ENCODE assay signal across 8 cellular contexts in the genomic region with DNA sequence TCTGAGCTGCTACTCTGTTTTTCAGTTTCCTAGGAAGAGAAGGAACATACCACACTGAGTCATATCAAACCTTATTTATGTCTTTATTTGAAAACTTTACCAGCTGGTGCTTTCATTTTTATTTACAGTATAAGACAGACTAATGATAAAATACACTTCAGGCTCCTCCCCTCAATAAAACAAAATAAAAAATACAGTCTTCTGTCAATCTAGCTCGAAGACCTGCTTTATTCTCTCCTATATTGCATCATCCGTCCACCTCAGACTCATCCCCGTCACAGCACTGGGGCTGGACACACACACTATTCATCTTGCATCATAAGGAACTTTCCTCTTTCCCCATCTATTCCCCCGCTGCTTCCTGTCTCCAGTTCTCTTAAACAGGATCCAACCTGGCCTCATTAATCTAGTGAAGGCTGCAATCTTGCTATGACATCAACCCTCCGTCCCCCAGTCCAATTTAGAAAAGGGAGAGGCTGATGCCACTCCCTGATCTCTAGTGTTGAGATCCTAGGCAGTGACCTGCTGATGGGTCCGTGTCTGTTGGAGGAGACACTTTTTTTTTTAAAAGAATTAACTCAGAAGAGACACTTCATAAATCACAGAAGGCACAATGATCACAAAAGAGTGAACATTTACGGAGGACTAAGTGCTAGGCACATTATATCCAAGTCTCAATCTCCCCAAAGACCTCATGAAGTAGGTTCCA. TPM values are rescaled to one million over a fixed set of nuclear protein-coding genes. Genes with fewer than 3 reads are reported as not detected.
DNase-seq lines count a peak whose midpoint lies in the region; ATAC-seq, FAIRE-seq and TF ChIP-seq lines count a peak whose summit lies in the region.

No MANE protein-coding gene starts in this region.

- H3K79me1 ChIP-seq in H1 (ENCODE audit: low read depth, low read length): no peaks in the 10 kb centered on the region; the same call in none of the 2 replicates

- H3K27ac Mint-ChIP-seq in T-helper 2 cell treated with Interferon-gamma antibody and Interleukin-4, amounts not matched to agents 5 μg/mL and 100 μg/mL, for 36 hours: peak overlapping the region; percentile 89

- no peak for TF ChIP-seq POLR2A in H1 (IDR thresholded peaks at IDR 0.05; ENCODE audit: control extremely low read depth in 1 of 2, low read depth in 2 of 2, low read length in 2 of 2)
- TF ChIP-seq POLR2A in transverse colon (IDR thresholded peaks at IDR 0.05): peak; percentile 76

- no peak overlapping the region for H2AFZ ChIP-seq in H1 (ENCODE audit: low read length)

- WGBS in H1 (ENCODE audit: extremely low coverage in 1 of 2, insufficient coverage in 1 of 2, insufficient read length in 1 of 2, insufficient replicate concordance in 2 of 2, low coverage in 1 of 2, low lambda C conversion rate in 2 of 2, missing lambda C conversion rate in 1 of 2), 2 experiments: 12% methylated on average over 7 of the region's 7 CpGs; no CpG with 5 or more reads in 1 of the 2 experiments
- 3 to 8% methylated on average over 6 of the region's 7 CpGs for WGBS in mesodermal cell (ENCODE audit: insufficient coverage in 2 of 2), 2 experiments
- 0% methylated on average over 7 of the region's 7 CpGs for WGBS in transverse colon (ENCODE audit: low coverage in 1 of 2), 2 donors

- no peak for TF ChIP-seq RAD21 in H1 (IDR thresholded peaks at IDR 0.05 in 1 of 2, conservative IDR thresholded peaks at IDR 0.05 in 1 of 2; ENCODE audit: low read depth in 2 of 2, low read length in 2 of 2)

- H3K4ac ChIP-seq in H1 (replicated peaks; ENCODE audit: insufficient read length, low read depth, low read length): peak overlapping the region; percentile 57

- H3K4me3 ChIP-seq in H1 (ENCODE audit: extremely low read depth in 1 of 4, insufficient read depth in 2 of 4, low read depth in 3 of 4, low read length in 4 of 4): peak overlapping the region; percentile 78 to 97 (median 90)
- peak overlapping the region; percentile 96 for H3K4me3 ChIP-seq in mesodermal cell (ENCODE audit: extremely low read depth, insufficient read depth, low read length, poor library complexity, severe bottlenecking)
- peak overlapping the region; percentile 70 to 99 (median 81) for H3K4me3 ChIP-seq in transverse colon

- H3K9me3 Mint-ChIP-seq in T-helper 2 cell treated with Interferon-gamma antibody and Interleukin-4, amounts not matched to agents 5 μg/mL and 100 μg/mL, for 36 hours: no peaks in the 10 kb centered on the region

- no peak overlapping the region for H3K14ac ChIP-seq in H1 (ENCODE audit: insufficient read length)

- peak overlapping the region; percentile 82 for H2BK5ac ChIP-seq in H1 (ENCODE audit: low read depth, low read length)

- no peak for TF ChIP-seq CTCF in H1 (IDR thresholded peaks at IDR 0.05; ENCODE audit: control extremely low read depth in 1 of 3, insufficient read depth in 1 of 3, low read depth in 1 of 3, low read length in 3 of 3)
- TF ChIP-seq CTCF in transverse colon (IDR thresholded peaks at IDR 0.05): no peak

- ATAC-seq in HG02759 (IDR thresholded peaks at IDR 0.05; ENCODE audit: unreplicated experiment): no peak
- ATAC-seq in GM19463 (IDR thresholded peaks at IDR 0.05; ENCODE audit: unreplicated experiment): no peak

- intact Hi-C loops in transverse colon (cut with DNase I; ENCODE audit: low total_unique reads): no loop called here

- H3K4me2 ChIP-seq in H1 (ENCODE audit: insufficient read depth in 1 of 2, low read depth in 2 of 2, low read length in 2 of 2): peak overlapping the region; percentile 84 to 93

- CTCF ChIA-PET in H1 (lab: Charles Lee; ENCODE audit: partially characterized antibody): interaction anchor here (0.6 to 1.1 kb wide), 3 partner anchors 9 to 240 kb away, joined by 3 to 4 read pairs (median 3); no protein-coding TSS in a partner anchor

- H4K8ac ChIP-seq in H1 (ENCODE audit: extremely low read depth, insufficient read depth, low read length): peak overlapping the region; percentile 81; the same call in 1 of the 2 replicates

- peak overlapping the region; percentile 9; the same call in 1 of the 2 replicates for H2BK12ac ChIP-seq in H1 (ENCODE audit: low read depth, low read length)

- POLR2A ChIA-PET in H1 (lab: Charles Lee; ENCODE audit: partially characterized antibody): interaction anchor here (0.7 to 10.0 kb wide), 26 partner anchors 9 to 880 kb away, joined by 3 to 100 read pairs (median 5); a partner anchor contains a TSS

- no peaks in the 10 kb centered on the region for H3K4me1 ChIP-seq in ES-I3 (ENCODE audit: insufficient read depth, low read length)
- H3K4me1 ChIP-seq in H1 (replicated peaks in 1 of 4; ENCODE audit: control insufficient read depth in 3 of 4, insufficient read depth in 4 of 4, low read length in 3 of 4): peaks cover 0 to 3% (median under 1%) of the 10 kb centered on the region in 4 experiments; a peak in 1 of 7 replicates
- peaks cover 5% of the 10 kb centered on the region for H3K4me1 ChIP-seq in mesodermal cell (ENCODE audit: control insufficient read depth, insufficient read depth, low read length, poor library complexity, severe bottlenecking)
- H3K4me1 ChIP-seq in transverse colon: peaks cover 12 to 69% (median 46%) of the 10 kb centered on the region in 4 donors

- no peak overlapping the region for H3K23ac ChIP-seq in H1 (ENCODE audit: insufficient read length)

- H3K56ac ChIP-seq in H1 (replicated peaks; ENCODE audit: insufficient read length, low read depth, low read length): peak overlapping the region; percentile 36

- peaks cover 4% of the 10 kb centered on the region for H3K23me2 ChIP-seq in H1 (ENCODE audit: low read depth, low read length)

- H4K5ac ChIP-seq in H1 (ENCODE audit: insufficient read length, low read depth, low read length): peak overlapping the region; percentile 26

- TF ChIP-seq EP300 in H1 (IDR thresholded peaks at IDR 0.05; ENCODE audit: borderline replicate concordance in 1 of 2, low read depth in 2 of 2, low read length in 2 of 2): no peak
- TF ChIP-seq EP300 in transverse colon (IDR thresholded peaks at IDR 0.05; ENCODE audit: low read depth): no peak

- H3K36me3 ChIP-seq in ES-I3 (ENCODE audit: insufficient read depth, low read length) (peaks cover 36% of the 10 kb centered on the region), H1 (ENCODE audit: control insufficient read depth in 2 of 4, insufficient read depth in 4 of 4, low read length in 3 of 4) (peaks cover 20 to 48% (median 35%) of the 10 kb centered on the region in 4 experiments), mesodermal cell (ENCODE audit: control insufficient read depth, insufficient read depth, low read length) (peaks cover 45% of the 10 kb centered on the region), transverse colon (peaks cover 0 to 27% (median 12%) of the 10 kb centered on the region in 4 donors)

- peak overlapping the region; percentile 21 for H2BK120ac ChIP-seq in H1 (replicated peaks; ENCODE audit: low read depth, low read length)

- no peak for FAIRE-seq in H1 (lab: Jason Lieb, UNC)

- H2AK5ac ChIP-seq in H1 (ENCODE audit: low read depth, low read length): peak overlapping the region; percentile 66; the same call in 1 of the 2 replicates

- in situ Hi-C loops in transverse colon (cut with MboI; ENCODE audit: low pct_ligation_motif_present in 1 of 4, low pct_unique_long_range_greater_than_20kb in 1 of 4, low sequenced_read_pairs in 3 of 4): no loop called here

- H3K27ac ChIP-seq in H1 (ENCODE audit: low read depth, low read length) (peak overlapping the region; percentile 89; the same call in 1 of the 2 replicates), mesodermal cell (ENCODE audit: low read depth, low read length, severe bottlenecking) (peak overlapping the region; percentile 100), transverse colon (peak overlapping the region; percentile 98 to 100 (median 100))

- no peaks in the 10 kb centered on the region for H3K27me3 ChIP-seq in H1 (replicated peaks in 1 of 4; ENCODE audit: control insufficient read depth in 3 of 4, extremely low read depth in 1 of 4, insufficient read depth in 3 of 4, low read length in 3 of 4)
- no peaks in the 10 kb centered on the region for H3K27me3 ChIP-seq in transverse colon

- H3K4me1 Mint-ChIP-seq in T-helper 2 cell treated with Interferon-gamma antibody and Interleukin-4, amounts not matched to agents 5 μg/mL and 100 μg/mL, for 36 hours (ENCODE audit: low read depth): peaks cover 49% of the 10 kb centered on the region

- DNase-seq in HuH-7 (ENCODE audit: low spot score) (peak; percentile 76), H1 (ENCODE audit: low read depth in 1 of 2, low spot score in 2 of 2) (no peak), transverse colon (peak; percentile 69)
- DNase-seq in T-helper 2 cell treated with Interferon-gamma antibody and Interleukin-4, amounts not matched to agents 5 μg/mL and 100 μg/mL, for 36 hours (ENCODE audit: low spot score): peak; percentile 31

- H3K4me3 Mint-ChIP-seq in T-helper 2 cell treated with Interferon-gamma antibody and Interleukin-4, amounts not matched to agents 5 μg/mL and 100 μg/mL, for 36 hours: peak overlapping the region; percentile 91

- H4K20me1 ChIP-seq in H1 (replicated peaks in 1 of 2; ENCODE audit: control insufficient read depth in 1 of 2, insufficient read depth in 2 of 2, low read length in 2 of 2): peaks cover 3 to 8% of the 10 kb centered on the region in 2 experiments

- peaks cover 78% of the 10 kb centered on the region for H3K36me3 Mint-ChIP-seq in T-helper 2 cell treated with Interferon-gamma antibody and Interleukin-4, amounts not matched to agents 5 μg/mL and 100 μg/mL, for 36 hours (ENCODE audit: low read depth)

- peak overlapping the region; percentile 100 for H3K9ac ChIP-seq in ES-I3 (ENCODE audit: low read depth, low read length)
- peak overlapping the region; percentile 91 to 99 (median 96) for H3K9ac ChIP-seq in H1 (replicated peaks in 1 of 4; ENCODE audit: extremely low read depth in 1 of 4, low read depth in 3 of 4, low read length in 3 of 4)

- H2BK15ac ChIP-seq in H1 (ENCODE audit: low read length): no peak overlapping the region

- H3K27me3 Mint-ChIP-seq in T-helper 2 cell treated with Interferon-gamma antibody and Interleukin-4, amounts not matched to agents 5 μg/mL and 100 μg/mL, for 36 hours (ENCODE audit: low read depth): no peaks in the 10 kb centered on the region

- peak overlapping the region; percentile 34 for H4K91ac ChIP-seq in H1 (replicated peaks; ENCODE audit: insufficient read length, low read length)

- H3K79me2 ChIP-seq in H1 (ENCODE audit: control insufficient read depth in 1 of 2, insufficient read depth in 2 of 2, low read length in 2 of 2): peaks cover 10 to 34% of the 10 kb centered on the region in 2 experiments

- peak overlapping the region; percentile 57 for H3K18ac ChIP-seq in H1 (ENCODE audit: extremely low read depth, low read length)

- H2BK20ac ChIP-seq in H1 (ENCODE audit: low read length): no peak overlapping the region

- H3K9me3 ChIP-seq in ES-I3 (ENCODE audit: control insufficient read depth, insufficient read depth, low read length): no peaks in the 10 kb centered on the region
- no peaks in the 10 kb centered on the region for H3K9me3 ChIP-seq in H1 (ENCODE audit: insufficient read depth in 2 of 2, low read depth in 1 of 2, low read length in 1 of 2)
- H3K9me3 ChIP-seq in mesodermal cell (ENCODE audit: control insufficient read depth, low read length): no peaks in the 10 kb centered on the region
- H3K9me3 ChIP-seq in transverse colon: no peaks in the 10 kb centered on the region

RNA-seq across cellular contexts. Expression of a gene that starts 1.1 kb away (rescaled TPM):
- total RNA-seq in H1 (2021; fragmentation: NEBNext Ultra II Directional; extraction: Animal tissue kit (Norgen Biotek cat#: 25700)): 128 and 131 TPM in 2 replicates
- polyA plus RNA-seq in H1 (2011; rRNA removed): 76.3 and 99.8 TPM in 2 replicates
- polyA plus RNA-seq in H1 (2011; cell fraction: cytosol; rRNA removed): 84.1 TPM
- polyA plus RNA-seq in H1 (2011; cell fraction: nucleus; rRNA removed): 85.0 TPM
- polyA plus RNA-seq in H1 (2012, experiment 1 of 2): 77.8 to 88.7 TPM (median 84.7 TPM) in 4 replicates
- polyA plus RNA-seq in H1 (2012, experiment 2 of 2): 117 TPM
- polyA plus RNA-seq in H1 (2013, experiment 1 of 2): 162 TPM
- 173 TPM for polyA plus RNA-seq in H1 (2013, experiment 2 of 2)
- 195 and 221 TPM in 2 replicates for polyA minus RNA-seq in H1 (2011; rRNA and poly(A)+ RNA removed)
- 84.3 TPM for polyA minus RNA-seq in H1 (2011; cell fraction: cytosol; rRNA and poly(A)+ RNA removed)
- polyA minus RNA-seq in H1 (2011; cell fraction: nucleus; rRNA and poly(A)+ RNA removed): 63.4 TPM
- 164 TPM for polyA plus RNA-seq in mesodermal cell (2013, experiment 1 of 2)
- polyA plus RNA-seq in mesodermal cell (2013, experiment 2 of 2): 151 TPM
- 100 to 1,000 TPM in 3 of 4 donors, 10 to 100 TPM in 1; 68.1 to 263 (median 190) TPM for total RNA-seq in transverse colon

RNA-seq across cellular contexts. Expression of a gene that starts 26.8 kb away (rescaled TPM):
- total RNA-seq in H1 (2021; fragmentation: NEBNext Ultra II Directional; extraction: Animal tissue kit (Norgen Biotek cat#: 25700)): 40.4 and 43.1 TPM in 2 replicates
- 5.9 and 9.1 TPM in 2 replicates for polyA plus RNA-seq in H1 (2011; rRNA removed)
- polyA plus RNA-seq in H1 (2011; cell fraction: cytosol; rRNA removed): 14.7 TPM
- polyA plus RNA-seq in H1 (2011; cell fraction: nucleus; rRNA removed): 3.4 TPM
- polyA plus RNA-seq in H1 (2012, experiment 1 of 2): 15.2 to 44.0 TPM (median 17.7 TPM) in 4 replicates
- 5.5 TPM for polyA plus RNA-seq in H1 (2012, experiment 2 of 2)
- 21.7 TPM for polyA plus RNA-seq in H1 (2013, experiment 1 of 2)
- polyA plus RNA-seq in H1 (2013, experiment 2 of 2): 23.0 TPM
- polyA minus RNA-seq in H1 (2011; rRNA and poly(A)+ RNA removed): 8.2 and 8.8 TPM in 2 replicates
- 14.6 TPM for polyA minus RNA-seq in H1 (2011; cell fraction: cytosol; rRNA and poly(A)+ RNA removed)
- polyA minus RNA-seq in H1 (2011; cell fraction: nucleus; rRNA and poly(A)+ RNA removed): 10.3 TPM
- 28.8 TPM for polyA plus RNA-seq in mesodermal cell (2013, experiment 1 of 2)
- 25.6 TPM for polyA plus RNA-seq in mesodermal cell (2013, experiment 2 of 2)
- 10 to 100 TPM; 16.8 to 25.6 (median 20.6) TPM for total RNA-seq in transverse colon

RNA-seq across cellular contexts. Expression of a gene that starts 57.4 kb away (rescaled TPM):
- 15.4 and 16.6 TPM in 2 replicates for total RNA-seq in H1 (2021; fragmentation: NEBNext Ultra II Directional; extraction: Animal tissue kit (Norgen Biotek cat#: 25700))
- polyA plus RNA-seq in H1 (2011; rRNA removed): 14.7 and 16.1 TPM in 2 replicates
- polyA plus RNA-seq in H1 (2011; cell fraction: cytosol; rRNA removed): 16.7 TPM
- 8.7 TPM for polyA plus RNA-seq in H1 (2011; cell fraction: nucleus; rRNA removed)
- 14.1 to 21.6 TPM (median 18.6 TPM) in 4 replicates for polyA plus RNA-seq in H1 (2012, experiment 1 of 2)
- 11.8 TPM for polyA plus RNA-seq in H1 (2012, experiment 2 of 2)
- polyA plus RNA-seq in H1 (2013, experiment 1 of 2): 16.3 TPM
- 15.3 TPM for polyA plus RNA-seq in H1 (2013, experiment 2 of 2)
- polyA minus RNA-seq in H1 (2011; rRNA and poly(A)+ RNA removed): 4.6 and 6.5 TPM in 2 replicates
- polyA minus RNA-seq in H1 (2011; cell fraction: cytosol; rRNA and poly(A)+ RNA removed): 2.5 TPM
- 10.3 TPM for polyA minus RNA-seq in H1 (2011; cell fraction: nucleus; rRNA and poly(A)+ RNA removed)
- 18.8 TPM for polyA plus RNA-seq in mesodermal cell (2013, experiment 1 of 2)
- 20.2 TPM for polyA plus RNA-seq in mesodermal cell (2013, experiment 2 of 2)
- 10 to 100 TPM in 3 of 4 donors, 1 to 10 TPM in 1; 2.6 to 25.3 (median 20.5) TPM for total RNA-seq in transverse colon

RNA-seq across cellular contexts. Expression of a gene that starts 57.7 kb away (rescaled TPM):
- 73.8 and 74.9 TPM in 2 replicates for total RNA-seq in H1 (2021; fragmentation: NEBNext Ultra II Directional; extraction: Animal tissue kit (Norgen Biotek cat#: 25700))
- polyA plus RNA-seq in H1 (2011; rRNA removed): 89.5 and 109 TPM in 2 replicates
- polyA plus RNA-seq in H1 (2011; cell fraction: cytosol; rRNA removed): 104 TPM
- polyA plus RNA-seq in H1 (2011; cell fraction: nucleus; rRNA removed): 41.4 TPM
- polyA plus RNA-seq in H1 (2012, experiment 1 of 2): 55.1 to 84.8 TPM (median 62.8 TPM) in 4 replicates
- polyA plus RNA-seq in H1 (2012, experiment 2 of 2): 52.9 TPM
- polyA plus RNA-seq in H1 (2013, experiment 1 of 2): 58.8 TPM
- polyA plus RNA-seq in H1 (2013, experiment 2 of 2): 56.1 TPM
- polyA minus RNA-seq in H1 (2011; rRNA and poly(A)+ RNA removed): 56.5 and 69.5 TPM in 2 replicates
- 63.6 TPM for polyA minus RNA-seq in H1 (2011; cell fraction: cytosol; rRNA and poly(A)+ RNA removed)
- 41.2 TPM for polyA minus RNA-seq in H1 (2011; cell fraction: nucleus; rRNA and poly(A)+ RNA removed)
- 19.4 TPM for polyA plus RNA-seq in mesodermal cell (2013, experiment 1 of 2)
- 19.9 TPM for polyA plus RNA-seq in mesodermal cell (2013, experiment 2 of 2)
- total RNA-seq in transverse colon: 10 to 100 TPM in 2 of 4 donors, 1 to 10 TPM in 1, not detected in 1; 6.6 to 12.1 (median 10.8) TPM

Comparison
In these comparisons a context has a peak if more than half of its experiments do, and no peak if none do; other contexts are left out.
1. DNase-seq: peak in HuH-7 (single experiment), T-helper 2 cell treated with Interferon-gamma antibody and Interleukin-4, amounts not matched to agents 5 μg/mL and 100 μg/mL, for 36 hours (single experiment) and transverse colon (single experiment); none in H1 (0 of 2).
2. Peak in every context shown above with its lines, with median percentiles within 50 percentile points of each other: H3K27ac ChIP-seq and H3K4me3 ChIP-seq.